8 cellular contexts compared by ENCODE assay signal in genomic region chr16:75566040-75566888, GRCh38. TPM values are rescaled to one million over a fixed set of nuclear protein-coding genes. Genes with fewer than 3 reads are reported as not detected.
DNase-seq lines count a peak whose midpoint lies in the region; ATAC-seq and TF ChIP-seq lines count a peak whose summit lies in the region.

TSS of gene GABARAPL2 (plus strand) at chr16:75566379. CDS start at chr16:75566487, 108 bp downstream.

- TF ChIP-seq CTCF in epithelial cell of proximal tubule (conservative IDR thresholded peaks at IDR 0.05; ENCODE audit: low read depth, low read length): no peak

- DNase-seq in DMS 273 (lab: John Stamatoyannopoulos, UW; ENCODE audit: unreplicated experiment): peak; percentile 93
- peak; percentile 77 for DNase-seq in HuH-7.5 (ENCODE audit: low spot score)
- DNase-seq in OCI-M2 (lab: John Stamatoyannopoulos, UW; ENCODE audit: unreplicated experiment): peak; percentile 51
- peak; percentile 97 for DNase-seq in activated T-cell treated with anti-CD3 and anti-CD28 coated beads, Interleukin-2, amount 50 U/mL, for 1 hour
- no peak for DNase-seq in epithelial cell of proximal tubule (ENCODE audit: low read depth)
- peak; percentile 76 to 80 for DNase-seq in stimulated activated CD8-positive, alpha-beta memory T cell treated with anti-CD3 and anti-CD28 coated beads, Interleukin-4, amount 100 ng/mL, for 4 hours (ENCODE audit: low read depth in 2 of 2, low spot score in 1 of 2)

- H3K4me3 ChIP-seq in epithelial cell of proximal tubule (ENCODE audit: low read depth, low read length) (peak within 1 kb of the TSS; percentile 98), mucosa of rectum (ENCODE audit: low read length in 2 of 2) (peak within 1 kb of the TSS; percentile 83 to 91)

- no peaks in the 10 kb centered on the region for H3K9me3 ChIP-seq in mucosa of rectum (ENCODE audit: control insufficient read depth in 2 of 2, low read length in 2 of 2)

- H3K27ac ChIP-seq in mucosa of rectum (ENCODE audit: low read depth in 2 of 2, low read length in 2 of 2): peak within 1 kb of the TSS; percentile 76

- ATAC-seq in GM21528 (IDR thresholded peaks at IDR 0.05; ENCODE audit: low FRiP score, unreplicated experiment): peak; percentile 78

- H3K4me1 ChIP-seq in mucosa of rectum (ENCODE audit: control insufficient read depth in 2 of 2, insufficient read depth in 2 of 2, low read length in 2 of 2): peaks cover 18 to 22% of the 10 kb centered on the region in 2 donors

- H3K36me3 ChIP-seq in mucosa of rectum (ENCODE audit: control insufficient read depth in 2 of 2, insufficient read depth in 2 of 2, low read length in 2 of 2): peaks cover 19 to 33% of the 10 kb centered on the region in 2 donors

- H3K27me3 ChIP-seq in mucosa of rectum (ENCODE audit: control insufficient read depth in 2 of 2, insufficient read depth in 2 of 2, low read length in 2 of 2): peaks cover 0 to under 1% of the 10 kb centered on the region in 2 donors

- peak within 1 kb of the TSS; percentile 86 to 88 for H3K9ac ChIP-seq in mucosa of rectum (ENCODE audit: low read depth in 1 of 2, low read length in 2 of 2)

RNA-seq across cellular contexts. Expression of gene GABARAPL2, which starts in this region (rescaled TPM):
- 57.6 and 79.8 TPM in 2 replicates for total RNA-seq in epithelial cell of proximal tubule
